ENCODE assay signal across 10 cellular contexts in genomic region chr5:175909022-175909672, GRCh38. TPM values are rescaled to one million over a fixed set of nuclear protein-coding genes. Genes with fewer than 3 reads are reported as not detected.
"Had no signal": no experiment of that assay in that cellular context is flagged by ENCODE, and none has a peak within 500 bp of the region (broad histone marks: within the 10 kb centered on the region; RNA-seq: fewer than 3 reads in every experiment).

No MANE protein-coding gene starts in this region.

RNA-seq across cellular contexts. Expression of gene CPLX2, which starts 37.8 kb away (rescaled TPM):
- total RNA-seq: activated CD4-positive, alpha-beta memory T cell treated with anti-CD3 and anti-CD28 coated beads for 36 hours; activated T-helper 2 cell treated with anti-CD3 and anti-CD28 coated beads, Interferon-gamma antibody, Interleukin-2, Interleukin-4, amounts not matched to agents 10 μg/mL and 5 μg/mL and 100 μg/mL, durations not matched to agents 14 hours and 24 hours and 36 hours; dermis microvascular lymphatic vessel endothelial cell; fibroblast of lung; fibroblast of villous mesenchyme; kidney epithelial cell; mesenteric fat pad; myocyte; skeletal muscle tissue had no signal
- polyA plus RNA-seq: immature natural killer cell had no signal
